In the genomic region with DNA sequence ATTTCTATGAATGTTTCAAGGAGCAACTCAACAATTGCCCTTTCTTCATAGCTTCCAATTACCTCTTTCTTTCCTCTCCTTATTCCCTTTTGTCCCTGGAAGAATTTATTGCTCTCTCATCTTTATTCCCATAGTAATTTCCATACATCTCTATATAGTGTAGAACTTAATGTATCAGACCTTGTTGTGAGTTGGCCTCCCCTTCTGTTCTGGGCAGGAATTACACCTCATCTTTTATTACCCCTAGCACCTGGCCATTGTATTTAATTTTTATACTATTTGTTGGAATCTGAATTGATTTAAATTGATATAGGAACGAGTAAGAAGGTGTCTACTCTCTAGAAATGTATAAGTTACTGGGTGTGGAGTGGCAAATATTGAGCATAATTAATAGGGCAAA, we compare ENCODE assay signal across 18 cellular contexts.
A peak's percentile ranks its signal among the peaks of the same experiment; 100 is the strongest.
DNase-seq lines count a peak whose midpoint lies in the region; ATAC-seq and TF ChIP-seq lines count a peak whose summit lies in the region.
"Had no signal": no experiment of that assay in that cellular context is flagged by ENCODE, and none has a peak within 500 bp of the region (broad histone marks: within the 10 kb centered on the region; RNA-seq: fewer than 3 reads in every experiment).

No MANE protein-coding gene starts in this region.

- no peak overlapping the region for H3K4me3 Mint-ChIP-seq in H9
- H3K4me3 Mint-ChIP-seq: activated B cell treated with CpG ODN at 0.5 μM for 24 hours; activated naive CD8-positive, alpha-beta T cell treated with anti-CD3 and anti-CD28 coated beads, Interleukin-2, amount 10 ng/mL, durations not matched to agents 7 days and 5 days; B cell had no signal

- no peak overlapping the region for H4K5ac ChIP-seq in H9 (ENCODE audit: insufficient read length, low read depth, low read length)

- H3T11ph ChIP-seq in H9 (ENCODE audit: low read length): no peak overlapping the region

- H4K91ac ChIP-seq in H9 (ENCODE audit: insufficient read length, low read depth, low read length): no peak overlapping the region

- H3K9me3 ChIP-seq in AG04450 (ENCODE audit: control insufficient read depth, insufficient read depth, low read length) (no peaks in the 10 kb centered on the region), H9 (ENCODE audit: control insufficient read depth, low read depth, low read length) (no peaks in the 10 kb centered on the region), WERI-Rb-1 (ENCODE audit: severe bottlenecking) (no peaks in the 10 kb centered on the region)
- H3K9me3 ChIP-seq: prostate gland, SJSA1, uterus had no signal

- POLR2A ChIA-PET in AG04450 (lab: Yijun Ruan, JAX): no interaction called here

- no peak overlapping the region for H3K14ac ChIP-seq in H9 (ENCODE audit: insufficient read depth, low read length)

- H2BK20ac ChIP-seq in H9 (ENCODE audit: low read depth, low read length, poor library complexity, severe bottlenecking): no peak overlapping the region

- H4K8ac ChIP-seq in H9 (replicated peaks; ENCODE audit: insufficient read length, low read depth, low read length): no peak overlapping the region

- no peak overlapping the region for H2AK5ac ChIP-seq in H9 (ENCODE audit: insufficient read length, low read length)

- no peak overlapping the region for H2BK12ac ChIP-seq in H9 (ENCODE audit: insufficient read length, low read depth, low read length)

- TF ChIP-seq CTCF in AG04450 (IDR thresholded peaks at IDR 0.05; ENCODE audit: low read depth, low read length) (peak; percentile 41), H9 (conservative IDR thresholded peaks at IDR 0.05) (peak; percentile 63), WERI-Rb-1 (IDR thresholded peaks at IDR 0.05; ENCODE audit: low read depth, low read length) (peak; percentile 20; the same call in 1 of the 2 replicates), foreskin fibroblast (IDR thresholded peaks at IDR 0.05; ENCODE audit: low read depth, low read length) (peak; percentile 2)

- ATAC-seq in HG03108 (IDR thresholded peaks at IDR 0.05; ENCODE audit: unreplicated experiment): no peak

- no peaks in the 10 kb centered on the region for H3K79me2 ChIP-seq in H9 (ENCODE audit: insufficient read depth, low read length)

- H3K23ac ChIP-seq in H9 (ENCODE audit: insufficient read length, low read depth, low read length): no peak overlapping the region

- H3K27ac ChIP-seq in AG04450 (ENCODE audit: low read depth, low read length) (no peak overlapping the region), H9 (ENCODE audit: insufficient read length, low read depth, low read length) (no peak overlapping the region), WERI-Rb-1 (no peak overlapping the region)
- H3K27ac ChIP-seq: prostate gland, SJSA1, uterus had no signal

- H3K9me3 Mint-ChIP-seq in H9: no peaks in the 10 kb centered on the region
- H3K9me3 Mint-ChIP-seq: activated B cell treated with CpG ODN at 0.5 μM for 24 hours; activated naive CD8-positive, alpha-beta T cell treated with anti-CD3 and anti-CD28 coated beads, Interleukin-2, amount 10 ng/mL, durations not matched to agents 7 days and 5 days had no signal

- DNase-seq in AG04450 (ENCODE audit: low read depth, low spot score) (no peak), H9 (no peak), WERI-Rb-1 (no peak), foreskin fibroblast (peak in 1 of 2 donors; percentile 25), NCI-H2171 treated with DMSO at 0.1 percent for 48 hours (lab: John Stamatoyannopoulos, UW) (no peak), head of caudate nucleus (no peak), NCI-H1694 (lab: John Stamatoyannopoulos, UW) (no peak)
- DNase-seq: activated B cell treated with CpG ODN at 0.5 μM for 24 hours; activated naive CD8-positive, alpha-beta T cell treated with anti-CD3 and anti-CD28 coated beads, Interleukin-2, amount 10 ng/mL, durations not matched to agents 7 days and 5 days; foreskin melanocyte; HCEC 1CT; NCI-H524; stimulated activated CD4-positive, alpha-beta T cell treated with anti-CD3 and anti-CD28 coated beads, Interleukin-1b, Interleukin-23, amount 100 ng/mL, for 48 hours; uterus had no signal

- no peaks in the 10 kb centered on the region for H3K36me3 ChIP-seq in WERI-Rb-1
- H3K36me3 ChIP-seq: prostate gland, SJSA1, uterus had no signal

- H3K27ac Mint-ChIP-seq in H9: no peak overlapping the region
- H3K27ac Mint-ChIP-seq: activated B cell treated with CpG ODN at 0.5 μM for 24 hours; activated naive CD8-positive, alpha-beta T cell treated with anti-CD3 and anti-CD28 coated beads, Interleukin-2, amount 10 ng/mL, durations not matched to agents 7 days and 5 days; B cell had no signal

- no peak overlapping the region for H2AFZ ChIP-seq in H9 (ENCODE audit: low read length)

- no peak overlapping the region for H2BK5ac ChIP-seq in H9 (ENCODE audit: insufficient read length, low read length)

- H2BK120ac ChIP-seq in H9 (ENCODE audit: low read depth, low read length, poor library complexity, severe bottlenecking): no peak overlapping the region

- peaks cover 2 to 22% (median 6%) of the 10 kb centered on the region in 3 experiments; a peak in 5 of 7 replicates for H3K36me3 Mint-ChIP-seq in H9 (ENCODE audit: insufficient read depth in 1 of 3, low read depth in 3 of 3)
- H3K36me3 Mint-ChIP-seq: activated naive CD8-positive, alpha-beta T cell treated with anti-CD3 and anti-CD28 coated beads, Interleukin-2, amount 10 ng/mL, durations not matched to agents 7 days and 5 days had no signal

- H3K4me2 ChIP-seq in H9 (ENCODE audit: insufficient read depth, insufficient read length, low read length): no peak overlapping the region

- intact Hi-C loops in head of caudate nucleus (cut with DNase I): no loop called here

- no peaks in the 10 kb centered on the region for H3K27me3 ChIP-seq in AG04450 (ENCODE audit: control insufficient read depth, insufficient read depth, low read length)
- no peaks in the 10 kb centered on the region for H3K27me3 ChIP-seq in H9 (ENCODE audit: insufficient read depth, low read length)
- no peaks in the 10 kb centered on the region for H3K27me3 ChIP-seq in WERI-Rb-1 (ENCODE audit: insufficient read depth, low read depth, severe bottlenecking)
- H3K27me3 ChIP-seq: uterus had no signal

- H3K18ac ChIP-seq in H9 (ENCODE audit: insufficient read length, low read depth, low read length): no peak overlapping the region

- H3K4me3 ChIP-seq in AG04450 (ENCODE audit: low read depth, low read length): no peak overlapping the region
- no peak overlapping the region for H3K4me3 ChIP-seq in WERI-Rb-1 (ENCODE audit: low read depth, low read length)
- no peak overlapping the region for H3K4me3 ChIP-seq in foreskin fibroblast (ENCODE audit: low read depth in 1 of 2, low read length in 2 of 2)
- H3K4me3 ChIP-seq: prostate gland, SJSA1, uterus had no signal

- H3K27me3 Mint-ChIP-seq in H9 (ENCODE audit: low read depth): no peaks in the 10 kb centered on the region

- H3K4ac ChIP-seq in H9 (ENCODE audit: low read depth, low read length): no peak overlapping the region

- no peak overlapping the region for H3K9ac ChIP-seq in H9 (ENCODE audit: extremely low read depth, insufficient read length, low read length)

- peaks cover 44 to 49% of the 10 kb centered on the region in 2 experiments for H3K4me1 Mint-ChIP-seq in H9
- H3K4me1 Mint-ChIP-seq: activated B cell treated with CpG ODN at 0.5 μM for 24 hours, B cell had no signal

- H2BK15ac ChIP-seq in H9 (ENCODE audit: low read depth, low read length): no peak overlapping the region

- WGBS in H9 (ENCODE audit: extremely low coverage, insufficient read length, low lambda C conversion rate): no CpG with 5 or more reads among the region's 1 CpG

- CTCF ChIA-PET in AG04450 (lab: Charles Lee): no interaction called here

- H4K20me1 ChIP-seq in H9 (ENCODE audit: control insufficient read depth, insufficient read depth, insufficient read length): no peaks in the 10 kb centered on the region

- peaks cover 2% of the 10 kb centered on the region for H3K79me1 ChIP-seq in H9 (ENCODE audit: insufficient read depth, low read depth, low read length, poor library complexity, severe bottlenecking)

- no peaks in the 10 kb centered on the region; the same call in 1 of the 2 replicates for H3K4me1 ChIP-seq in H9 (ENCODE audit: insufficient read depth, low read length)
- H3K4me1 ChIP-seq: prostate gland, SJSA1, uterus had no signal

- H3K56ac ChIP-seq in H9 (ENCODE audit: insufficient read length, low read depth, low read length): no peak overlapping the region

- no peaks in the 10 kb centered on the region for H3K23me2 ChIP-seq in H9 (ENCODE audit: insufficient read length, low read depth, low read length, poor library complexity, severe bottlenecking)

Comparison
In these comparisons a context has a peak if more than half of its experiments do, and no peak if none do; other contexts are left out.
1. CTCF ChIP-seq: peak in every context shown above with its lines; median percentile 63 in H9; 41 in AG04450; 20 in WERI-Rb-1; 2 in foreskin fibroblast.